ENCODE assay signal across 17 cellular contexts in genomic region chr9:97811534-97812246, GRCh38. TPM values are rescaled to one million over a fixed set of nuclear protein-coding genes. Genes with fewer than 3 reads are reported as not detected.
A peak's percentile ranks its signal among the peaks of the same experiment; 100 is the strongest.
DNase-seq lines count a peak whose midpoint lies in the region; ATAC-seq, FAIRE-seq and TF ChIP-seq lines count a peak whose summit lies in the region.
"Had no signal": no experiment of that assay in that cellular context is flagged by ENCODE, and none has a peak within 500 bp of the region (broad histone marks: within the 10 kb centered on the region; RNA-seq: fewer than 3 reads in every experiment).

No MANE protein-coding gene starts in this region.

- no peaks in the 10 kb centered on the region for H3K9me1 ChIP-seq in K562 (ENCODE audit: control insufficient read depth, insufficient read depth, low read length)

- no peaks in the 10 kb centered on the region for H3K36me3 ChIP-seq in K562 (ENCODE audit: control insufficient read depth, insufficient read depth, low read length)
- no peaks in the 10 kb centered on the region for H3K36me3 ChIP-seq in mesenchymal stem cell (ENCODE audit: control insufficient read depth in 1 of 2, insufficient read depth in 2 of 2, low read depth in 1 of 2, low read length in 2 of 2)
- no peaks in the 10 kb centered on the region for H3K36me3 ChIP-seq in neural progenitor cell
- H3K36me3 ChIP-seq: gastroesophageal sphincter had no signal

- H2BK15ac ChIP-seq in mesenchymal stem cell (ENCODE audit: low read depth, poor library complexity, severe bottlenecking) = no peak overlapping the region

- H3K27me3 Mint-ChIP-seq in neural progenitor cell (ENCODE audit: insufficient read depth, low read depth) = peaks cover 3% of the 10 kb centered on the region

- no peaks in the 10 kb centered on the region for H4K20me1 ChIP-seq in K562 (replicated peaks; ENCODE audit: control insufficient read depth, insufficient read depth, low read length)
- H4K20me1 ChIP-seq in neural progenitor cell (ENCODE audit: low read depth) = no peaks in the 10 kb centered on the region

- H4K8ac ChIP-seq in mesenchymal stem cell (ENCODE audit: low read length) = no peak overlapping the region

- no peak for TF ChIP-seq RAD21 in K562 (CRISPR knock-in tag; conservative IDR thresholded peaks at IDR 0.05 in 1 of 2, IDR thresholded peaks at IDR 0.05 in 1 of 2)

- H3K79me2 ChIP-seq in K562 (ENCODE audit: control insufficient read depth, insufficient read depth, low read length) = no peaks in the 10 kb centered on the region
- no peaks in the 10 kb centered on the region for H3K79me2 ChIP-seq in neural progenitor cell (ENCODE audit: low read depth)

- intact Hi-C loops in K562 (cut with micrococcal nuclease) = no loop called here

- H3K9me3 Mint-ChIP-seq in neural progenitor cell = no peaks in the 10 kb centered on the region

- H3K27ac ChIP-seq in K562 (ENCODE audit: extremely low read depth, low read depth, low read length) = no peak overlapping the region
- H3K27ac ChIP-seq in mesenchymal stem cell (ENCODE audit: low read length, poor library complexity, severe bottlenecking) = peak overlapping the region; percentile 83
- H3K27ac ChIP-seq in caudate nucleus (ENCODE audit: low read depth, low read length) = no peak overlapping the region
- H3K27ac ChIP-seq in neural progenitor cell = no peak overlapping the region
- H3K27ac ChIP-seq: gastroesophageal sphincter, SK-N-MC had no signal

- no peak overlapping the region for H3K4me3 Mint-ChIP-seq in neural progenitor cell

- no peak overlapping the region for H2AK5ac ChIP-seq in mesenchymal stem cell (ENCODE audit: low read length, severe bottlenecking)

- peak overlapping the region; percentile 44 for H2BK5ac ChIP-seq in mesenchymal stem cell (ENCODE audit: low read depth, low read length, poor library complexity, severe bottlenecking)

- H3K79me1 ChIP-seq in mesenchymal stem cell (replicated peaks; ENCODE audit: low read length, poor library complexity, severe bottlenecking) = no peaks in the 10 kb centered on the region

- in situ Hi-C loops in K562 (cut with MboI) = no loop called here

- H3K9me3 ChIP-seq in K562 (replicated peaks; ENCODE audit: control insufficient read depth, insufficient read depth, low read depth, low read length) = no peaks in the 10 kb centered on the region
- no peaks in the 10 kb centered on the region for H3K9me3 ChIP-seq in mesenchymal stem cell (ENCODE audit: control insufficient read depth, low read length)
- H3K9me3 ChIP-seq in neural progenitor cell (ENCODE audit: low read depth) = no peaks in the 10 kb centered on the region
- H3K9me3 ChIP-seq: gastroesophageal sphincter had no signal

- FAIRE-seq in K562 (lab: Jason Lieb, UNC) = no peak
- FAIRE-seq: GM12892 had no signal

- no peak for TF ChIP-seq EP300 in K562 (IDR thresholded peaks at IDR 0.05; ENCODE audit: low read length)

- H3K4me1 ChIP-seq in K562 (replicated peaks in 1 of 2; ENCODE audit: control insufficient read depth in 2 of 2, insufficient read depth in 2 of 2, low read length in 2 of 2) (no peaks in the 10 kb centered on the region), mesenchymal stem cell (ENCODE audit: control insufficient read depth, insufficient read depth, low read depth, low read length) (peaks cover 23% of the 10 kb centered on the region), neural progenitor cell (peaks cover 38% of the 10 kb centered on the region)
- H3K4me1 ChIP-seq: gastroesophageal sphincter had no signal

- ATAC-seq in K562 = no peak
- ATAC-seq: activated CD4-positive, CD25-positive, alpha-beta regulatory T cell treated with anti-CD3 and anti-CD28 coated beads, Interleukin-2, amount 50 U/mL, for 24 hours; gastroesophageal sphincter had no signal

- H3K4me3 ChIP-seq in K562 = no peak overlapping the region
- no peak overlapping the region for H3K4me3 ChIP-seq in mesenchymal stem cell (ENCODE audit: insufficient read depth in 1 of 2, low read depth in 1 of 2, low read length in 2 of 2)
- no peak overlapping the region for H3K4me3 ChIP-seq in neural progenitor cell
- H3K4me3 ChIP-seq: gastroesophageal sphincter, SK-N-MC had no signal

- H3K4me2 ChIP-seq in K562 (ENCODE audit: insufficient read depth, low read length) (no peak overlapping the region), mesenchymal stem cell (ENCODE audit: low read length, poor library complexity, severe bottlenecking) (no peak overlapping the region), neural progenitor cell (no peak overlapping the region)

- H3F3A ChIP-seq in neural progenitor cell (ENCODE audit: low read depth) = peaks cover 26% of the 10 kb centered on the region

- TF ChIP-seq CTCF in K562 (IDR thresholded peaks at IDR 0.05 in 2 of 3, conservative IDR thresholded peaks at IDR 0.05 in 1 of 3; ENCODE audit: insufficient read depth in 2 of 3, low read depth in 1 of 3, low read length in 3 of 3) = no peak
- no peak for TF ChIP-seq CTCF in neural progenitor cell (IDR thresholded peaks at IDR 0.05)

- DNase-seq in GM03348 (ENCODE audit: low spot score) = peak; percentile 49
- DNase-seq in MV-4-11 (lab: John Stamatoyannopoulos, UW) = peak; percentile 4
- DNase-seq in K562 (ENCODE audit: extremely low read depth in 1 of 4, low spot score in 3 of 4) = no peak
- DNase-seq in mesenchymal stem cell = peak; percentile 5
- no peak for DNase-seq in GOT3 (lab: John Stamatoyannopoulos, UW)
- DNase-seq in activated T-cell treated with anti-CD3 and anti-CD28 coated beads for 4 hours = no peak
- no peak for DNase-seq in caudate nucleus (lab: John Stamatoyannopoulos, UW)
- DNase-seq in neural progenitor cell (ENCODE audit: low spot score) = no peak
- DNase-seq: activated effector memory CD4-positive, alpha-beta T cell treated with Interleukin-2 at 50 U/mL for 16 hours; NCI-H526 treated with DMSO at 0.1 percent for 48 hours; stimulated activated CD4-positive, alpha-beta T cell treated with anti-CD3 and anti-CD28 coated beads, Interleukin-4, amount 100 ng/mL, for 4 hours had no signal

- H3K27me3 ChIP-seq in K562 (ENCODE audit: control insufficient read depth in 2 of 2, insufficient read depth in 2 of 2, low read length in 2 of 2) (peaks cover 2 to 10% of the 10 kb centered on the region in 2 experiments; a peak in 2 of 5 replicates), mesenchymal stem cell (ENCODE audit: control insufficient read depth in 1 of 2, insufficient read depth in 1 of 2, low read length in 2 of 2) (peaks cover 0 to 23% of the 10 kb centered on the region in 2 experiments), neural progenitor cell (peaks cover 4% of the 10 kb centered on the region)

- H3K23ac ChIP-seq in mesenchymal stem cell (ENCODE audit: low read length in 2 of 2) = no peak overlapping the region

- POLR2A ChIA-PET in K562 (lab: Yijun Ruan, JAX) = no interaction called here

- no peak overlapping the region for H3K18ac ChIP-seq in mesenchymal stem cell (ENCODE audit: low read depth in 1 of 2, low read length in 2 of 2)

- no peak for TF ChIP-seq POLR2A in K562 (conservative IDR thresholded peaks at IDR 0.05)

- no peak overlapping the region for H2AFZ ChIP-seq in K562 (ENCODE audit: low read depth, low read length)
- no peak overlapping the region for H2AFZ ChIP-seq in mesenchymal stem cell (ENCODE audit: low read depth, low read length)
- no peak overlapping the region for H2AFZ ChIP-seq in neural progenitor cell (replicated peaks)

- H3K4ac ChIP-seq in mesenchymal stem cell (ENCODE audit: low read depth in 1 of 2, low read length in 2 of 2) = no peak overlapping the region

- peaks cover 6% of the 10 kb centered on the region for H3K4me1 Mint-ChIP-seq in neural progenitor cell

- H2BK120ac ChIP-seq in mesenchymal stem cell (ENCODE audit: low read depth, low read length) = no peak overlapping the region

- CTCF ChIA-PET in K562 (lab: Yijun Ruan, JAX; ENCODE audit: low intra/inter-chr PET ratio) = interaction anchor here (0.7 kb wide), 1 partner anchor 49 kb away, joined by 3 read pairs; no protein-coding TSS in a partner anchor

- H2BK12ac ChIP-seq in mesenchymal stem cell (ENCODE audit: low read length in 2 of 2) = no peak overlapping the region

- no peak overlapping the region for H3K27ac Mint-ChIP-seq in neural progenitor cell

- no peak overlapping the region for H3K14ac ChIP-seq in mesenchymal stem cell (ENCODE audit: low read length in 2 of 2)

- no peak overlapping the region for H3K9ac ChIP-seq in K562 (ENCODE audit: insufficient read depth in 1 of 2, low read depth in 2 of 2, low read length in 2 of 2)
- H3K9ac ChIP-seq in mesenchymal stem cell (ENCODE audit: low read length) = no peak overlapping the region
- H3K9ac ChIP-seq in neural progenitor cell = no peak overlapping the region

- BruUV-seq in K562 (replicated peaks; lab: Mats Ljungman, UMichigan) = no TSS peak

- no peak overlapping the region for H4K91ac ChIP-seq in mesenchymal stem cell (ENCODE audit: low read length)

- WGBS in K562 (ENCODE audit: insufficient coverage, low coverage, missing lambda C conversion rate) = 9% methylated on average over 7 of the region's 7 CpGs
- 94% methylated on average over 5 of the region's 7 CpGs for WGBS in mesenchymal stem cell

- no peaks in the 10 kb centered on the region for H3K36me3 Mint-ChIP-seq in neural progenitor cell

RNA-seq across cellular contexts. Expression of gene FOXE1, which starts 41.3 kb away (rescaled TPM):
- total RNA-seq in K562 (2011; cell fraction: chromatin; rRNA removed; ENCODE audit: low replicate concordance) = not detected in 2 replicates
- not detected in 2 replicates for total RNA-seq in K562 (2011; cell fraction: nucleolus; rRNA removed)
- not detected in 2 replicates for total RNA-seq in K562 (2011; cell fraction: nucleoplasm; rRNA removed)
- total RNA-seq in K562 (2014; rRNA removed) = not detected in 2 replicates
- total RNA-seq in K562 (2014; rRNA removed; fragmentation: Illumina TruSeq; extraction: Trizol) = not detected in 2 replicates
- not detected in 2 replicates for total RNA-seq in K562 (2015; rRNA removed; fragmentation: Illumina TruSeq; extraction: Trizol)
- not detected in 2 replicates for total RNA-seq in K562 (2021)
- polyA plus RNA-seq in K562 (2011; rRNA removed) = not detected in 2 replicates
- polyA plus RNA-seq in K562 (2011; cell fraction: cytosol; rRNA removed) = not detected in 2 replicates
- polyA plus RNA-seq in K562 (2011; cell fraction: nucleus; rRNA removed) = not detected in 2 replicates
- polyA plus RNA-seq in K562 (2012) = not detected in 2 replicates
- polyA plus RNA-seq in K562 (2014; fragmentation: Illumina TruSeq; extraction: Trizol) = not detected in 2 replicates
- not detected for polyA plus RNA-seq in K562 (2014; fragmentation: Nextera tagmentation; extraction: Ambion mirVana)
- not detected in 2 replicates for polyA plus RNA-seq in K562 (2014; rRNA removed)
- not detected in 2 replicates for polyA minus RNA-seq in K562 (2011; rRNA and poly(A)+ RNA removed)
- not detected in 2 replicates for polyA minus RNA-seq in K562 (2011; cell fraction: cytosol; rRNA and poly(A)+ RNA removed)
- polyA minus RNA-seq in K562 (2011; cell fraction: nucleus; rRNA and poly(A)+ RNA removed) = not detected in 2 replicates
- not detected for polyA plus RNA-seq in mesenchymal stem cell (2013, experiment 1 of 2)
- polyA plus RNA-seq in mesenchymal stem cell (2013, experiment 2 of 2) = not detected
- total RNA-seq in neural progenitor cell (ENCODE audit: low replicate concordance) = not detected in 2 replicates
- total RNA-seq: cerebellum, posterior vena cava had no signal

Comparison
In these comparisons a context has a peak if more than half of its experiments do, and no peak if none do; other contexts are left out.
1. DNase-seq: peak in GM03348 (single experiment), MV-4-11 (single experiment) and mesenchymal stem cell (single experiment); none in K562 (0 of 4), GOT3 (single experiment), activated T-cell treated with anti-CD3 and anti-CD28 coated beads for 4 hours (single experiment), caudate nucleus (0 of 61) and neural progenitor cell (single experiment).